9 cellular contexts compared by ENCODE assay signal in the genomic region with DNA sequence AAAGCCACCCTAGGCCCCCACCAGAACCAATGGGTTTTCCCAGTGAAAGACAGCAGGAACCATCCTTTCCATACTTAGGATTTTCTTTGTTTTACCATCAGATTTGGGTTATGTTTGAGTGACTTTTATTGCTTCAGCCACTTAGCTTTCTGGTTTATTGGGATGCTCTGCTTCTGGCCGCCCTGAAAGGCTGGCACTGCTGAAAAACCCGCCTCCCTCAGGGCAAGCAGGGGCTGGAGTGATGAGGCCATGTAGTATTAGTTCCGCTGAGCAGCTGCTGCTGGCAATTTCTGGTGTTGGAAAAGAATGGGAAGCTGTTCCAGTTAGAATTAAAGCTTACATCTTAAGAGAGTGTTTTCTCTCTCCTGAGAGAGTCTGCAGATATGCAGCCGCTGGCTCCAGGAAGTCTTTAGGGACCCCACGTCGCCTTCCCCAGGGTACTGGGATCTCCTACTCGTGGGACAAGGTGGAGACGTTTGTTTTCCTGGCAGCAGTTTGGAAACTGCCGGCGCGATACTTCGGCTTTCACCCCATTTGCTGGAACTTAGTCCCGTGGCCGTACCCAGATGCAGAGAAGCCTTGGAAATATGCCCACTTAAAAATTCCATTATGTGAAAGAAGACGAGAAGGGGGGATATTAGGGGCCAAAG.
DNase-seq lines count a peak whose midpoint lies in the region; ATAC-seq and TF ChIP-seq lines count a peak whose summit lies in the region.
"Had no signal": no experiment of that assay in that cellular context is flagged by ENCODE, and none has a peak within 500 bp of the region (broad histone marks: within the 10 kb centered on the region; RNA-seq: fewer than 3 reads in every experiment).

No MANE protein-coding gene starts in this region.

- H3K4me1 ChIP-seq in right cardiac atrium (ENCODE audit: control insufficient read depth, insufficient read depth, low read length) (peaks cover 11% of the 10 kb centered on the region), sigmoid colon (peaks cover 0 to 50% (median 22%) of the 10 kb centered on the region in 4 donors)

- WGBS in right cardiac atrium, result 26% methylated on average over 15 of the region's 15 CpGs
- 79 to 84% methylated on average over 15 of the region's 15 CpGs for WGBS in sigmoid colon, 2 donors

- TF ChIP-seq CTCF in sigmoid colon (IDR thresholded peaks at IDR 0.05), result no peak

- no peak for TF ChIP-seq POLR2A in sigmoid colon (IDR thresholded peaks at IDR 0.05)

- peak; percentile 79 to 81 for ATAC-seq in right cardiac atrium
- ATAC-seq in HG03095 (IDR thresholded peaks at IDR 0.05; ENCODE audit: unreplicated experiment), result no peak
- ATAC-seq in HG03378 (IDR thresholded peaks at IDR 0.05; ENCODE audit: unreplicated experiment), result no peak
- ATAC-seq: HCT116 had no signal

- TF ChIP-seq EP300 in sigmoid colon (IDR thresholded peaks at IDR 0.05), result no peak

- intact Hi-C loops in right cardiac atrium (cut with DNase I), result no loop called here
- intact Hi-C loops in sigmoid colon (cut with DNase I), result loop anchor here (5.0 kb wide), 2 partner anchors 34 to 71 kb away; a partner anchor contains a TSS

- H3K27me3 ChIP-seq in right cardiac atrium (ENCODE audit: control insufficient read depth, insufficient read depth), result no peaks in the 10 kb centered on the region
- no peaks in the 10 kb centered on the region for H3K27me3 ChIP-seq in sigmoid colon

- peak overlapping the region; percentile 20 for H3K27ac ChIP-seq in right cardiac atrium (ENCODE audit: low read length)
- peak overlapping the region; percentile 53 to 74 (median 66) for H3K27ac ChIP-seq in sigmoid colon

- H3K4me3 ChIP-seq in right cardiac atrium (ENCODE audit: low read length) (peak overlapping the region; percentile 14), sigmoid colon (peak overlapping the region; percentile 21 to 44 (median 38))

- DNase-seq in D341Med (ENCODE audit: low spot score) (peak; percentile 58), amygdala (lab: John Stamatoyannopoulos, UW) (peak in 34 of 56 donors; percentile 2 to 59 (median 24)), right cardiac atrium (peak; percentile 53 to 82 (median 79)), sigmoid colon (peak; percentile 69), GM19238 (ENCODE audit: insufficient read length, low spot score) (no peak), germinal center (ENCODE audit: low spot score) (no peak)

- no peaks in the 10 kb centered on the region for H3K9me3 ChIP-seq in right cardiac atrium (ENCODE audit: control insufficient read depth, low read length)
- no peaks in the 10 kb centered on the region for H3K9me3 ChIP-seq in sigmoid colon

- H3K36me3 ChIP-seq in sigmoid colon, result no peaks in the 10 kb centered on the region

Comparison
In these comparisons a context has a peak if more than half of its experiments do, and no peak if none do; other contexts are left out.
1. DNase-seq: peak in D341Med (single experiment), amygdala (34 of 56), right cardiac atrium (3 of 3) and sigmoid colon (single experiment); none in GM19238 (single experiment) and germinal center (single experiment).
2. ATAC-seq: peak in right cardiac atrium (2 of 2); none in HG03095 (single experiment) and HG03378 (single experiment).